Comparison of ENCODE assay signal across 10 cellular contexts in genomic region chr17:44315760-44316731, GRCh38. TPM values are rescaled to one million over a fixed set of nuclear protein-coding genes. Genes with fewer than 3 reads are reported as not detected.
DNase-seq lines count a peak whose midpoint lies in the region; FAIRE-seq and TF ChIP-seq lines count a peak whose summit lies in the region.
"Had no signal": no experiment of that assay in that cellular context is flagged by ENCODE, and none has a peak within 500 bp of the region (broad histone marks: within the 10 kb centered on the region; RNA-seq: fewer than 3 reads in every experiment).

No MANE protein-coding gene starts in this region.

- POLR2A ChIA-PET in MCF 10A (lab: Yijun Ruan, JAX): interaction anchor here (0.7 to 1.1 kb wide), 3 partner anchors 8 to 117 kb away, joined by 3 to 5 read pairs (median 3); partner anchors contain the start of gene SLC25A39

- FAIRE-seq in frontal cortex (lab: Jason Lieb, UNC): no peak

- TF ChIP-seq CTCF in MCF 10A (IDR thresholded peaks at IDR 0.05; ENCODE audit: unreplicated experiment) (no peak), breast epithelium (IDR thresholded peaks at IDR 0.05) (no peak), WERI-Rb-1 (IDR thresholded peaks at IDR 0.05; ENCODE audit: low read depth, low read length) (no peak), type B pancreatic cell (conservative IDR thresholded peaks at IDR 0.05) (no peak)

- DNase-seq in MCF 10A (ENCODE audit: unreplicated experiment) (no peak), breast epithelium (ENCODE audit: low spot score in 2 of 2) (no peak), WERI-Rb-1 (peak; percentile 75), type B pancreatic cell (ENCODE audit: extremely low spot score, unreplicated experiment) (no peak), NCI-H1436 treated with DMSO at 0.1 percent for 48 hours (lab: John Stamatoyannopoulos, UW) (no peak), NCI-H1417 (lab: John Stamatoyannopoulos, UW) (no peak), frontal cortex (ENCODE audit: low spot score in 2 of 2) (no peak)
- DNase-seq: Right ventricle myocardium superior had no signal

- H3K36me3 Mint-ChIP-seq in MCF 10A (ENCODE audit: insufficient read depth, unreplicated experiment) (peaks cover 17% of the 10 kb centered on the region), type B pancreatic cell (peaks cover 9% of the 10 kb centered on the region)

- H3K4me1 ChIP-seq in breast epithelium: no peaks in the 10 kb centered on the region

- H3K36me3 ChIP-seq in breast epithelium (no peaks in the 10 kb centered on the region), WERI-Rb-1 (peaks cover 76% of the 10 kb centered on the region)

- intact Hi-C loops in MCF 10A (cut with micrococcal nuclease) (no loop called here), breast epithelium (cut with DNase I; ENCODE audit: low total_unique reads) (no loop called here)

- BruUV-seq in MCF 10A (replicated peaks; lab: Mats Ljungman, UMichigan): no TSS peak

- peaks cover 9 to 40% of the 10 kb centered on the region in 2 donors for H3K27me3 ChIP-seq in breast epithelium
- no peaks in the 10 kb centered on the region for H3K27me3 ChIP-seq in WERI-Rb-1 (ENCODE audit: insufficient read depth, low read depth, severe bottlenecking)

- H3K9me3 ChIP-seq in breast epithelium (no peaks in the 10 kb centered on the region), WERI-Rb-1 (ENCODE audit: severe bottlenecking) (peaks cover 2% of the 10 kb centered on the region)

- peaks cover 12% of the 10 kb centered on the region for H3K27me3 Mint-ChIP-seq in MCF 10A (ENCODE audit: insufficient read depth, unreplicated experiment)
- H3K27me3 Mint-ChIP-seq in type B pancreatic cell: peaks cover 69% of the 10 kb centered on the region

- no peak overlapping the region for H3K27ac ChIP-seq in breast epithelium
- H3K27ac ChIP-seq in WERI-Rb-1: peak overlapping the region; percentile 27

- H3K4me3 Mint-ChIP-seq in MCF 10A (ENCODE audit: unreplicated experiment) (peak overlapping the region; percentile 64), type B pancreatic cell (peak overlapping the region; percentile 71)

- H3K27ac Mint-ChIP-seq in MCF 10A (ENCODE audit: low read depth, unreplicated experiment) (no peak overlapping the region), type B pancreatic cell (no peak overlapping the region)

- CTCF ChIA-PET in MCF 10A (lab: Yijun Ruan, JAX): interaction anchor here (0.6 to 2.2 kb wide), 2 partner anchors 15 to 99 kb away, joined by 4 to 10 read pairs; no protein-coding TSS in a partner anchor

- TF ChIP-seq POLR2A in breast epithelium (IDR thresholded peaks at IDR 0.05): no peak

- H3K4me1 Mint-ChIP-seq in MCF 10A (ENCODE audit: insufficient read depth, unreplicated experiment): peaks cover 9% of the 10 kb centered on the region
- peaks cover 9% of the 10 kb centered on the region for H3K4me1 Mint-ChIP-seq in type B pancreatic cell (ENCODE audit: unreplicated experiment)

- H3K9me3 Mint-ChIP-seq in MCF 10A (ENCODE audit: unreplicated experiment) (no peaks in the 10 kb centered on the region), type B pancreatic cell (no peaks in the 10 kb centered on the region)

- H3K4me3 ChIP-seq in breast epithelium (peak overlapping the region in 1 of 3 donors; percentile 60), WERI-Rb-1 (ENCODE audit: low read depth, low read length) (no peak overlapping the region), iPS-11a (ENCODE audit: low read depth, low read length) (peak overlapping the region; percentile 25)
- H3K4me3 ChIP-seq: lung had no signal

RNA-seq across cellular contexts. Expression of gene RUNDC3A, which starts 7.6 kb away (rescaled TPM):
- 0.28 and 1.0 TPM in 2 replicates for total RNA-seq in MCF 10A (2022)
- 1 to 10 TPM in 1 of 3 donors, under 1 TPM in 1, not detected in 1; 0.48 to 1.6 TPM for total RNA-seq in breast epithelium
- 10.3 and 12.3 TPM in 2 replicates for total RNA-seq in type B pancreatic cell (ENCODE audit: low replicate concordance)
- 123 TPM for total RNA-seq in frontal cortex

RNA-seq across cellular contexts. Expression of gene SLC25A39, which starts 8.6 kb away (rescaled TPM):
- total RNA-seq in MCF 10A (2022): 157 and 169 TPM in 2 replicates
- total RNA-seq in breast epithelium: 10 to 100 TPM; 53.1 to 88.2 (median 64.2) TPM
- total RNA-seq in type B pancreatic cell (ENCODE audit: low replicate concordance): 137 and 169 TPM in 2 replicates
- total RNA-seq in frontal cortex: 30.2 TPM

RNA-seq across cellular contexts. Expression of gene GRN, which starts 29.1 kb away (rescaled TPM):
- total RNA-seq in MCF 10A (2022) (143 and 144 TPM in 2 replicates), breast epithelium (100 to 1,000 TPM; 166 to 372 (median 252) TPM), type B pancreatic cell (ENCODE audit: low replicate concordance) (183 and 236 TPM in 2 replicates), frontal cortex (44.0 TPM)

RNA-seq across cellular contexts. Expression of gene FAM171A2, which starts 47.6 kb away (rescaled TPM):
- 0.30 TPM in 1 of 2 replicates, not detected in the other for total RNA-seq in MCF 10A (2022)
- total RNA-seq in breast epithelium: 1 to 10 TPM in 2 of 3 donors, under 1 TPM in 1; 0.88 to 2.9 (median 2.7) TPM
- 13.3 and 34.7 TPM in 2 replicates for total RNA-seq in type B pancreatic cell (ENCODE audit: low replicate concordance)
- total RNA-seq in frontal cortex: 60.7 TPM

RNA-seq across cellular contexts. Expression of gene SLC4A1, which starts 48.1 kb away (rescaled TPM):
- not detected in 2 replicates for total RNA-seq in MCF 10A (2022)
- total RNA-seq in breast epithelium: under 1 TPM in 1 of 3 donors, not detected in 2; 0.33 TPM
- total RNA-seq in type B pancreatic cell (ENCODE audit: low replicate concordance): not detected in 2 replicates
- total RNA-seq in frontal cortex: 4.9 TPM
